1 cellular context compared by ENCODE assay signal in the genomic region with DNA sequence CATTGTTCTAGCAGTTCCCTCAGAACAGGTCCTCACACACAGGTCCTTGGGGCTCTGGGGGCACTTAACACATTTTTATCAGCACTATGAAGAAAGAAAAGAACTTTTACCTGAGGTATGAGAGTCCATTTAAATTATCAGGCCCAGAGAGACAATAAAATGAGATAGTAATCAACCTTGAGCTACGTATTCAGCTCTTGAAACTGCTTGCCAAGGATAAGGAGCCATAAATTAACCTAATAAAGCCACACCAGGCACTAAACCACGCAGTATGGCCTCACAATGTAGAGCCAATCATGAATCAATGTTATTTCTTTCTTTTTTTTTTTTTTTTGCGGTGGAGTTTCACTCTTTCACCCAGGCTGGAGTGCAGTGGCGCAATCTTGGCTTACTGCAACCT. TPM values are rescaled to one million over a fixed set of nuclear protein-coding genes. Genes with fewer than 3 reads are reported as not detected.
"Had no signal": no experiment of that assay in that cellular context is flagged by ENCODE, and none has a peak within 500 bp of the region (broad histone marks: within the 10 kb centered on the region; RNA-seq: fewer than 3 reads in every experiment).

No MANE protein-coding gene starts in this region.

RNA-seq across cellular contexts. Expression of a gene that starts 37.5 kb away (rescaled TPM):
- polyA plus RNA-seq: GM12878 had no signal
